ENCODE assay signal across 8 cellular contexts in the genomic region with DNA sequence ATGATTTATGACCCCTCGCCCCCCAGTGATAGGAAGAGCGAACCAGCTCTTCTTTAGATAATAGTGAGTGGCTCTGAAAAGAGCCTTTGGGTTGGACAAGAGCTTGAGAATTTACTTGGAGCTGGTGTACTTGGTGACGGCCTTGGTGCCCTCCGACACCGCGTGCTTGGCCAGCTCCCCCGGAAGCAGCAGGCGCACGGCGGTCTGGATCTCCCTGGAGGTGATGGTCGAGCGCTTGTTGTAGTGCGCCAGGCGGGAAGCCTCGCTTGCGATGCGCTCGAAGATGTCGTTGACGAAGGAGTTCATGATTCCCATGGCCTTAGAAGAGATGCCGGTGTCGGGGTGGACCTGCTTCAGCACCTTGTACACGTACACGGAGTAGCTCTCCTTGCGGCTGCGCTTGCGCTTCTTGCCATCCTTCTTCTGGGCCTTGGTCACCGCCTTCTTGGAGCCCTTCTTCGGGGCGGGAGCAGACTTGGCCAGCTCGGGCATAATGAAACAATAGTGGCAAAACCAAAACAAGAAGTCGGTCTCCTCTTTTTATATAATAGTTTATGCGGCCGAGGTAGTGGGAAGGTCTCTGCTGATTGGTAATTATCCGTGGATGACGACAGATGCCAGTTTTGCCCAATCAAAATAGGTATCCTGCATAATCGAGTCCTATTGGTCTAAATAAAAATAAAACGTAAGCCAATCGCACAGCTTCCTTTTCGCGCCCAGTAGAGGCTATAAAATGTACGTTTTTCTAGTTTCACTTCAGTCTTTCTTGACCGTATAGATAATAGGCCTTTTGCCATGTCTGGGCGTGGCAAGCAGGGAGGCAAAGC.
DNase-seq lines count a peak whose midpoint lies in the region; ATAC-seq and TF ChIP-seq lines count a peak whose summit lies in the region.
"Not testable (repeated sequence)": the region's sequence is repeated elsewhere in the genome, so short reads cannot be mapped to it uniquely, and the experiment has no call there.

No MANE protein-coding gene starts in this region.

- not testable (repeated sequence) for TF ChIP-seq EP300 in ovary (IDR thresholded peaks at IDR 0.05)

- not testable (repeated sequence) for H3K4me1 ChIP-seq in ovary (ENCODE audit: insufficient read depth); aorta (ENCODE audit: control insufficient read depth in 1 of 2, insufficient read depth in 2 of 2, low read length in 2 of 2)

- ATAC-seq in GM18499 (IDR thresholded peaks at IDR 0.05; ENCODE audit: insufficient read depth, unreplicated experiment) (peak; percentile 55), HG02884 (IDR thresholded peaks at IDR 0.05; ENCODE audit: unreplicated experiment) (peak; percentile 60), aorta (ENCODE audit: low FRiP score) (peak; percentile 92)

- TF ChIP-seq CTCF in ovary (IDR thresholded peaks at IDR 0.05): peak in 1 of 3 donors; percentile 20

- not testable (repeated sequence) for H3K36me3 ChIP-seq in ovary; aorta (ENCODE audit: control insufficient read depth in 1 of 2, insufficient read depth in 2 of 2, low read length in 1 of 2)

- intact Hi-C loops in cardiac septum (cut with DNase I); ovary (cut with DNase I); aorta (cut with DNase I): not testable (repeated sequence)

- not testable (repeated sequence) for H3K9me3 ChIP-seq in ovary; aorta (ENCODE audit: control insufficient read depth, low read length)

- H3K27me3 ChIP-seq in ovary; aorta (ENCODE audit: control insufficient read depth in 1 of 2, insufficient read depth in 2 of 2, low read length in 1 of 2): not testable (repeated sequence)

- 0 to 1% (median 1%) methylated on average over 44 of the region's 44 CpGs for WGBS in ovary, 3 donors
- 0 to 1% methylated on average over 44 of the region's 44 CpGs for WGBS in aorta, 2 donors

- DNase-seq in NCI-H1436 (lab: John Stamatoyannopoulos, UW) (peak; percentile 88), SW480 (ENCODE audit: low spot score) (peak; percentile 96), amniotic stem cell (lab: John Stamatoyannopoulos, UW) (peak; percentile 75), cardiac septum (ENCODE audit: low spot score) (peak; percentile 82), ovary (peak; percentile 71 to 86 (median 78)), aorta (peak; percentile 79 to 84)

- H3K27ac ChIP-seq in ovary: peak overlapping the region; percentile 54 to 94
- peak overlapping the region in 1 of 2 donors; percentile 82 for H3K27ac ChIP-seq in aorta (ENCODE audit: low read depth in 1 of 2, low read length in 2 of 2)

- H3K4me3 ChIP-seq in ovary: peak overlapping the region; percentile 38
- H3K4me3 ChIP-seq in aorta (ENCODE audit: low read length in 2 of 2): peak overlapping the region; percentile 46 to 66

- peak; percentile 65 for TF ChIP-seq POLR2A in ovary (IDR thresholded peaks at IDR 0.05)
